In genomic region chr1:3761296-3762010, GRCh38 we compare ENCODE assay signal across 26 cellular contexts. TPM values are rescaled to one million over a fixed set of nuclear protein-coding genes. Genes with fewer than 3 reads are reported as not detected.
"Had no signal": no experiment of that assay in that cellular context is flagged by ENCODE, and none has a peak within 500 bp of the region (broad histone marks: within the 10 kb centered on the region; RNA-seq: fewer than 3 reads in every experiment).

No MANE protein-coding gene starts in this region.

- H3K4me3 Mint-ChIP-seq: T-cell had no signal

- H3K4me1 Mint-ChIP-seq: T-cell had no signal

- H3K36me3 Mint-ChIP-seq: T-cell had no signal

- H3K27ac Mint-ChIP-seq: T-cell had no signal

- DNase-seq: Kasumi-1, MM.1S, MV-4-11, NCI-H1048, NCI-H1105, NCI-H1417, NCI-H1436 treated with DMSO at 0.1 percent for 48 hours, NCI-H1694, NCI-H1930, NCI-H2081, NCI-H2107, NCI-H2227 treated with DMSO at 0.1 percent for 48 hours, NCI-H510A, NCI-H524 treated with DMSO at 0.1 percent for 48 hours, NCI-H69, NCI-H774, PC-3, SHP77, SK-N-SH, SW 1271, T-cell had no signal

- ATAC-seq: Panc1, PC-3, T-cell had no signal

- H3K9me2 ChIP-seq: SK-N-SH had no signal

- H3K4me2 ChIP-seq: KMS-11, SK-N-SH had no signal

- H3K27ac ChIP-seq: KMS-11, RWPE1 had no signal

- H3K9me3 ChIP-seq: SK-N-SH had no signal

RNA-seq across cellular contexts. Expression of gene CCDC27, which starts 9.2 kb away (rescaled TPM):
- total RNA-seq: HT-29, M059J, PC-3, T-cell had no signal
- polyA plus RNA-seq: SK-N-SH had no signal

RNA-seq across cellular contexts. Expression of gene SMIM1, which starts 11.1 kb away (rescaled TPM):
- total RNA-seq: HT-29, M059J had no signal
